In genomic region chr21:34613679-34614442, GRCh38 we compare ENCODE assay signal across 8 cellular contexts. TPM values are rescaled to one million over a fixed set of nuclear protein-coding genes. Genes with fewer than 3 reads are reported as not detected.
DNase-seq lines count a peak whose midpoint lies in the region; ATAC-seq and TF ChIP-seq lines count a peak whose summit lies in the region.

No MANE protein-coding gene starts in this region.

- peaks cover 0 to 6% of the 10 kb centered on the region in 2 donors for H3K27me3 Mint-ChIP-seq in natural killer cell (ENCODE audit: low read depth in 2 of 2)

- H3K4me1 Mint-ChIP-seq in natural killer cell = peaks cover 28 to 30% of the 10 kb centered on the region in 2 donors

- DNase-seq in GM12865 (ENCODE audit: low read depth) = no peak
- peak; percentile 60 for DNase-seq in RKO (ENCODE audit: low spot score)
- no peak for DNase-seq in effector memory CD4-positive, alpha-beta T cell
- DNase-seq in natural killer cell = no peak
- no peak for DNase-seq in left colon
- DNase-seq in GM13976 (ENCODE audit: low spot score) = no peak

- no peaks in the 10 kb centered on the region for H3K36me3 ChIP-seq in effector memory CD4-positive, alpha-beta T cell (ENCODE audit: control insufficient read depth, insufficient read depth, low read length)

- no peaks in the 10 kb centered on the region for H3K36me3 Mint-ChIP-seq in natural killer cell

- H3K4me1 ChIP-seq in effector memory CD4-positive, alpha-beta T cell (ENCODE audit: control insufficient read depth, insufficient read depth, low read length, poor library complexity, severe bottlenecking) = peaks cover 9% of the 10 kb centered on the region

- peak overlapping the region; percentile 64 for H3K4me3 ChIP-seq in GM12865 (ENCODE audit: low read depth, low read length)
- H3K4me3 ChIP-seq in effector memory CD4-positive, alpha-beta T cell (ENCODE audit: insufficient read depth, low read depth, low read length, poor library complexity, severe bottlenecking) = peak overlapping the region; percentile 57

- H3K9me3 Mint-ChIP-seq in natural killer cell = no peaks in the 10 kb centered on the region

- intact Hi-C loops in natural killer cell (cut with micrococcal nuclease) = loop anchor here (2.0 kb wide), 1 partner anchor 61 kb away; no protein-coding TSS in a partner anchor
- intact Hi-C loops in left colon (cut with DNase I, micrococcal nuclease) = no loop called here

- TF ChIP-seq CTCF in GM12865 (IDR thresholded peaks at IDR 0.05; ENCODE audit: insufficient read depth, low read depth, low read length, missing control alignments) (no peak), natural killer cell (IDR thresholded peaks at IDR 0.05) (no peak), GM13976 (IDR thresholded peaks at IDR 0.05; ENCODE audit: borderline replicate concordance, control extremely low read depth, extremely low read depth, insufficient read depth, missing control alignments) (no peak)

- no peak overlapping the region for H3K27ac ChIP-seq in effector memory CD4-positive, alpha-beta T cell (ENCODE audit: insufficient read depth, low read length, poor library complexity, severe bottlenecking)

- no peaks in the 10 kb centered on the region for H3K9me3 ChIP-seq in effector memory CD4-positive, alpha-beta T cell (ENCODE audit: control insufficient read depth, low read length)

- peak overlapping the region; percentile 31 to 94 for H3K27ac Mint-ChIP-seq in natural killer cell

- H3K27me3 ChIP-seq in effector memory CD4-positive, alpha-beta T cell (replicated peaks; ENCODE audit: control insufficient read depth, insufficient read depth, low read length, poor library complexity, severe bottlenecking) = no peaks in the 10 kb centered on the region

- in situ Hi-C loops in GM13976 (cut with MboI; ENCODE audit: low sequenced_read_pairs, unreplicated experiment) = loop anchor here (25.0 kb wide), 1 partner anchor 702 kb away; the partner anchor contains the start of gene ATP5PO

- H3K4me3 Mint-ChIP-seq in natural killer cell = peak overlapping the region; percentile 89

- no peak for ATAC-seq in natural killer cell
- ATAC-seq in HG03521 (IDR thresholded peaks at IDR 0.05; ENCODE audit: unreplicated experiment) = no peak
- no peak for ATAC-seq in left colon
- ATAC-seq in GM21529 (IDR thresholded peaks at IDR 0.05; ENCODE audit: unreplicated experiment) = no peak

RNA-seq across cellular contexts. Expression of gene RCAN1, which starts 1.1 kb away (rescaled TPM):
- total RNA-seq in natural killer cell (1 to 10 TPM; 6.7 to 8.9 (median 8.2) TPM), left colon (10 to 100 TPM; 47.4 to 91.3 TPM)

RNA-seq across cellular contexts. Expression of gene CLIC6, which starts 54.9 kb away (rescaled TPM):
- total RNA-seq in natural killer cell (not detected), left colon (10 to 100 TPM in 1 of 2 donors, under 1 TPM in 1; 0.61 to 15.0 TPM)

Comparison
In these comparisons a context has a peak if more than half of its experiments do, and no peak if none do; other contexts are left out.
1. RNA of gene RCAN1, which starts 1.1 kb away (total RNA-seq): 47.4 to 91.3 TPM in left colon; 6.7 to 8.9 TPM in natural killer cell; every median in the first group is over 4 times any median in the second.